ENCODE assay signal across 8 cellular contexts in genomic region chr16:53131050-53131362, GRCh38.
A peak's percentile ranks its signal among the peaks of the same experiment; 100 is the strongest.
DNase-seq lines count a peak whose midpoint lies in the region; ATAC-seq and TF ChIP-seq lines count a peak whose summit lies in the region.

No MANE protein-coding gene starts in this region.

- no peaks in the 10 kb centered on the region for H3K9me2 ChIP-seq in HCT116 (ENCODE audit: insufficient read depth)

- peaks cover 20% of the 10 kb centered on the region for H3K4me1 Mint-ChIP-seq in CD8-positive, alpha-beta T cell (ENCODE audit: low read depth)

- no peaks in the 10 kb centered on the region for H3K36me3 ChIP-seq in CD8-positive, alpha-beta T cell (ENCODE audit: insufficient read depth, low read length)
- no peaks in the 10 kb centered on the region for H3K36me3 ChIP-seq in HCT116 (ENCODE audit: control insufficient read depth in 1 of 2, insufficient read depth in 2 of 2, low read length in 2 of 2)
- no peaks in the 10 kb centered on the region for H3K36me3 ChIP-seq in left lung
- H3K36me3 ChIP-seq in aorta (ENCODE audit: control insufficient read depth in 1 of 2, insufficient read depth in 2 of 2, low read length in 1 of 2): no peaks in the 10 kb centered on the region

- 0 out of 2 replicates have a peak, but pooled peaks cover 7% of the 10 kb centered on the region for H4K20me1 ChIP-seq in HCT116 (ENCODE audit: insufficient read depth)

- intact Hi-C loops in CD8-positive, alpha-beta T cell (cut with DNase I, micrococcal nuclease): loop anchor here (1.0 to 10.0 kb wide), 8 partner anchors 28 to 1804 kb away; partner anchors contain the start of genes AKTIP (in 1 of the 2), FTO (in 1 of the 2), IRX5 (in 1 of the 2) and RBL2 (in 1 of the 2)
- intact Hi-C loops in HCT116 (cut with micrococcal nuclease): loop anchor here (2.0 to 10.0 kb wide), 4 partner anchors 76 to 364 kb away; partner anchors contain the start of gene CHD9
- intact Hi-C loops in left lung (cut with DNase I): loop anchor here in 1 of 2 donors (5.0 kb wide), 1 partner anchor 151 kb away; no protein-coding TSS in a partner anchor
- intact Hi-C loops in aorta (cut with DNase I): loop anchor here (2.0 to 5.0 kb wide), 4 partner anchors 30 to 76 kb away; partner anchors contain the start of gene CHD9 (in 1 of the 2)

- H3K9me3 Mint-ChIP-seq in CD8-positive, alpha-beta T cell: no peaks in the 10 kb centered on the region

- no peak for TF ChIP-seq POLR2A in HCT116 (IDR thresholded peaks at IDR 0.05; ENCODE audit: borderline replicate concordance, extremely low read depth, insufficient read depth, insufficient read length)

- RAD21 ChIA-PET in HCT116 (lab: Charles Lee; ENCODE audit: low non-redundant PET in 1 of 2, low total read pairs in 2 of 2, uncharacterized antibody in 2 of 2, unreplicated experiment in 2 of 2): no interaction called here

- CTCF ChIA-PET in CD8-positive, alpha-beta T cell (lab: Charles Lee): no interaction called here
- CTCF ChIA-PET in HCT116 (lab: Charles Lee): no interaction called here

- BruUV-seq in HCT116 (replicated peaks; lab: Mats Ljungman, UMichigan): no TSS peak

- 1 to 2% methylated on average over 22 to 46 of the region's 46 CpGs for WGBS in aorta, 2 donors

- in situ Hi-C loops in G401 (cut with HindIII; ENCODE audit: low sequenced_read_pairs): no loop called here

- peak overlapping the region; percentile 78 for H3K4me2 ChIP-seq in HCT116 (ENCODE audit: low read length)

- no peaks in the 10 kb centered on the region for H3K9me3 ChIP-seq in CD8-positive, alpha-beta T cell (ENCODE audit: low read length)
- no peaks in the 10 kb centered on the region for H3K9me3 ChIP-seq in HCT116 (ENCODE audit: control insufficient read depth in 1 of 2, insufficient read depth in 1 of 2, low read depth in 1 of 2, low read length in 2 of 2)
- H3K9me3 ChIP-seq in left lung: no peaks in the 10 kb centered on the region
- H3K9me3 ChIP-seq in aorta (ENCODE audit: control insufficient read depth, low read length): no peaks in the 10 kb centered on the region

- peak; percentile 8 for ATAC-seq in CD8-positive, alpha-beta T cell
- no peak; the same call in 1 of the 2 replicates for ATAC-seq in HCT116
- ATAC-seq in left lung: no peak
- ATAC-seq in aorta (ENCODE audit: low FRiP score): no peak

- no peak for DNase-seq in CD8-positive, alpha-beta T cell
- DNase-seq in HCT116 (ENCODE audit: low read depth, low spot score) (no peak), left lung (no peak), aorta (no peak), NCI-H526 treated with DMSO at 0.1 percent for 48 hours (lab: John Stamatoyannopoulos, UW) (no peak), G401 (ENCODE audit: low spot score) (no peak), activated gamma-delta T cell treated with Interleukin-2 at 50 U/mL for 16 hours (no peak)

- H3K27me3 Mint-ChIP-seq in CD8-positive, alpha-beta T cell (ENCODE audit: low read depth): no peaks in the 10 kb centered on the region

- H3K4me1 ChIP-seq in CD8-positive, alpha-beta T cell (ENCODE audit: insufficient read depth, low read length): no peaks in the 10 kb centered on the region
- H3K4me1 ChIP-seq in HCT116 (ENCODE audit: control insufficient read depth in 1 of 2, insufficient read depth in 2 of 2, low read length in 2 of 2) (peaks cover 2 to 6% of the 10 kb centered on the region in 2 experiments), left lung (peaks cover 0 to 38% of the 10 kb centered on the region in 2 donors), aorta (ENCODE audit: control insufficient read depth in 1 of 2, insufficient read depth in 2 of 2, low read length in 2 of 2) (no peaks in the 10 kb centered on the region)

- H3K4me3 ChIP-seq in CD8-positive, alpha-beta T cell (ENCODE audit: low read depth, low read length): peak overlapping the region; percentile 76
- H3K4me3 ChIP-seq in HCT116 (replicated peaks in 1 of 2; ENCODE audit: low read depth in 1 of 2, low read length in 2 of 2) (peak overlapping the region; percentile 40 to 65), left lung (peak overlapping the region; percentile 69 to 78), aorta (ENCODE audit: low read length in 2 of 2) (peak overlapping the region; percentile 93 to 96)

- no peak overlapping the region for H2AFZ ChIP-seq in HCT116 (ENCODE audit: low read depth, low read length, poor library complexity, severe bottlenecking)

- no peak for TF ChIP-seq RAD21 in HCT116 (IDR thresholded peaks at IDR 0.05; ENCODE audit: low read depth)

- H3K27ac Mint-ChIP-seq in CD8-positive, alpha-beta T cell: peak overlapping the region; percentile 69

- POLR2A ChIA-PET in CD8-positive, alpha-beta T cell (lab: Charles Lee): no interaction called here
- POLR2A ChIA-PET in HCT116 (lab: Charles Lee): no interaction called here

- peak overlapping the region; percentile 84 for H3K4me3 Mint-ChIP-seq in CD8-positive, alpha-beta T cell

- peak overlapping the region; percentile 70 for H3K9ac ChIP-seq in HCT116 (ENCODE audit: low read length)

- H3K79me2 ChIP-seq in HCT116 (ENCODE audit: insufficient read depth, low read length): peaks cover 21% of the 10 kb centered on the region

- no peaks in the 10 kb centered on the region for H3K36me3 Mint-ChIP-seq in CD8-positive, alpha-beta T cell

- no peaks in the 10 kb centered on the region for H3K27me3 ChIP-seq in CD8-positive, alpha-beta T cell (ENCODE audit: insufficient read depth, low read length)
- H3K27me3 ChIP-seq in HCT116 (ENCODE audit: insufficient read depth, low read length) (no peaks in the 10 kb centered on the region), left lung (no peaks in the 10 kb centered on the region), aorta (ENCODE audit: control insufficient read depth in 1 of 2, insufficient read depth in 2 of 2, low read length in 1 of 2) (no peaks in the 10 kb centered on the region)

- TF ChIP-seq CTCF in CD8-positive, alpha-beta T cell (IDR thresholded peaks at IDR 0.05): no peak
- TF ChIP-seq CTCF in HCT116 (IDR thresholded peaks at IDR 0.05 in 2 of 3, conservative IDR thresholded peaks at IDR 0.05 in 1 of 3; ENCODE audit: borderline replicate concordance in 1 of 3, insufficient read depth in 1 of 3, low read depth in 2 of 3, low read length in 2 of 3): no peak
- no peak for TF ChIP-seq CTCF in VCaP (conservative IDR thresholded peaks at IDR 0.05)
- TF ChIP-seq CTCF in left lung (IDR thresholded peaks at IDR 0.05): no peak

- peak overlapping the region; percentile 52 for H3K27ac ChIP-seq in CD8-positive, alpha-beta T cell (ENCODE audit: low read depth, low read length)
- H3K27ac ChIP-seq in HCT116 (ENCODE audit: low read depth, low read length) (peak overlapping the region; percentile 87; the same call in 1 of the 2 replicates), VCaP (peak overlapping the region; percentile 79), left lung (peak overlapping the region; percentile 93 to 97), aorta (ENCODE audit: low read depth in 1 of 2, low read length in 2 of 2) (peak overlapping the region; percentile 68)

TF ChIP-seq in HCT116, 20 proteins besides CTCF, POLR2A, EP300 and RAD21:
- TF ChIP-seq TCF7L2 (IDR thresholded peaks at IDR 0.05; ENCODE audit: borderline replicate concordance, extremely low read depth, insufficient read depth, insufficient read length) (no peak), EGR1 (IDR thresholded peaks at IDR 0.05; ENCODE audit: low read depth) (peak; percentile 10; the same call in 1 of the 2 replicates)
TF ChIP-seq in HCT116: peak in this region for 1.
